ENCODE assay signal across 1 cellular context in the genomic region with DNA sequence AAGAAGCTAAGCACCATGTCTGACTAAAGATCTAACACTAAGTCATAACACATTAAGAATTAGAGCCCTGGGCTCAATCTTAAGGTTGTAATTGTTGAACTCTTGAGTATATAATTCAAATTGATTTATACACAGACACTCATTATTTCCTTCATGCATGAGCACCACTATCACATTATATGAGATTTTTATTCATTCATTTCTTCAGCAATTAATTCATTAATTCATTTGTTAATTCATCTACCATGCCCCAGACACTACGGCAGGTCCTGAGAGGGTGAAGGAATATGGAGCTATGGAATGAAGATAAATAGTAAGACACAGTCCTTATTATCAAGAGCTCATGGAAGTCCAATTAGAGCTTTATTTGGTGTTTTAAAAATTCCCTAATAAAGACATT.
TF ChIP-seq lines count a peak whose summit lies in the region.

No MANE protein-coding gene starts in this region.

TF ChIP-seq in GM12878, 131 proteins besides CTCF, POLR2A, EP300 and RAD21:
- TF ChIP-seq, protein P1, sequence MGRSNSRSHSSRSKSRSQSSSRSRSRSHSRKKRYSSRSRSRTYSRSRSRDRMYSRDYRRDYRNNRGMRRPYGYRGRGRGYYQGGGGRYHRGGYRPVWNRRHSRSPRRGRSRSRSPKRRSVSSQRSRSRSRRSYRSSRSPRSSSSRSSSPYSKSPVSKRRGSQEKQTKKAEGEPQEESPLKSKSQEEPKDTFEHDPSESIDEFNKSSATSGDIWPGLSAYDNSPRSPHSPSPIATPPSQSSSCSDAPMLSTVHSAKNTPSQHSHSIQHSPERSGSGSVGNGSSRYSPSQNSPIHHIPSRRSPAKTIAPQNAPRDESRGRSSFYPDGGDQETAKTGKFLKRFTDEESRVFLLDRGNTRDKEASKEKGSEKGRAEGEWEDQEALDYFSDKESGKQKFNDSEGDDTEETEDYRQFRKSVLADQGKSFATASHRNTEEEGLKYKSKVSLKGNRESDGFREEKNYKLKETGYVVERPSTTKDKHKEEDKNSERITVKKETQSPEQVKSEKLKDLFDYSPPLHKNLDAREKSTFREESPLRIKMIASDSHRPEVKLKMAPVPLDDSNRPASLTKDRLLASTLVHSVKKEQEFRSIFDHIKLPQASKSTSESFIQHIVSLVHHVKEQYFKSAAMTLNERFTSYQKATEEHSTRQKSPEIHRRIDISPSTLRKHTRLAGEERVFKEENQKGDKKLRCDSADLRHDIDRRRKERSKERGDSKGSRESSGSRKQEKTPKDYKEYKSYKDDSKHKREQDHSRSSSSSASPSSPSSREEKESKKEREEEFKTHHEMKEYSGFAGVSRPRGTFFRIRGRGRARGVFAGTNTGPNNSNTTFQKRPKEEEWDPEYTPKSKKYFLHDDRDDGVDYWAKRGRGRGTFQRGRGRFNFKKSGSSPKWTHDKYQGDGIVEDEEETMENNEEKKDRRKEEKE (IDR thresholded peaks at IDR 0.05), result no peak
- TF ChIP-seq ZNF24 (IDR thresholded peaks at IDR 0.05), result peak; percentile 70
- TF ChIP-seq STAT3 (IDR thresholded peaks at IDR 0.05; ENCODE audit: low read depth, low read length), result no peak
TF ChIP-seq in GM12878: peak in this region for 1.
